ENCODE assay signal across 8 cellular contexts in the genomic region with DNA sequence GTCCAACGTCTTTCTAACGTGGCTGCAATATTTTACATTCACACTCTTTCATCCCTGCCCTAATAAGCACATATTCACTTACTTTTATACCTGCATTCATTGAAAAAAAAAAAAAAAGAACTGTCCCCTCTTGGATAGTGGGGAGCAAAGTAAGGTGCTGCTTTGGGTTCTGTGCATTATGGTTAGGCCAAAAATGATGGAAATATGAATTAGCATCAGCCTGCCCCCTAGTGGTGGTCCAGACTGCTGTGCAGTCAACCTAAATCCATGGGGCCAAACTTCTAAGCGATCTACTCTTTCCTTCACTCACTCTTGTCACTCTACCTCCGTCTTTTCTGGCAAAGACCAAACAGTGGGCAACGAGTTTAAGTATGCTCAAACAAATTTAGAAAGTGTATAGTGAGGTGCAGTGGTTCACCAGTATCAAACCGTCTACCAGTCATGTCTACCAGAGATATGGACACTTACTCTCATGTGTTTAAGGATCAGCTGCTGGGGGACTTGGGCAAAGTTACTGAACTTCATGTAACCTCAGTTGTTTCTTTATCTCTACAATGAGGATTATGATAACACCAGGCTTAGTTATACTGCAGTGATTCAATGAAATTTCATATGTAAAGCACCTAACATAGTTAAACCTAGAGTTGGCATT.
DNase-seq lines count a peak whose midpoint lies in the region; ATAC-seq and TF ChIP-seq lines count a peak whose summit lies in the region.

No MANE protein-coding gene starts in this region.

- intact Hi-C loops in heart left ventricle (cut with DNase I): loop anchor here in 6 of 10 donors (2.0 to 10.0 kb wide), 7 partner anchors 407 to 1575 kb away; no protein-coding TSS in a partner anchor

- ATAC-seq in GM21723 (IDR thresholded peaks at IDR 0.05; ENCODE audit: unreplicated experiment): peak; percentile 87
- peak in 1 of 4 donors; percentile 22 for ATAC-seq in heart left ventricle

- no peak for TF ChIP-seq POLR2A in heart left ventricle (IDR thresholded peaks at IDR 0.05)

- no peak overlapping the region for H3K4me3 ChIP-seq in WERI-Rb-1 (ENCODE audit: low read depth, low read length)
- H3K4me3 ChIP-seq in heart left ventricle: no peak overlapping the region

- H3K9me3 ChIP-seq in WERI-Rb-1 (ENCODE audit: severe bottlenecking) (no peaks in the 10 kb centered on the region), heart left ventricle (no peaks in the 10 kb centered on the region)

- H3K4me1 ChIP-seq in heart left ventricle: no peaks in the 10 kb centered on the region

- no peak overlapping the region for H3K27ac ChIP-seq in WERI-Rb-1
- no peak overlapping the region for H3K27ac ChIP-seq in heart left ventricle

- peak; percentile 80 for TF ChIP-seq CTCF in WERI-Rb-1 (IDR thresholded peaks at IDR 0.05; ENCODE audit: low read depth, low read length)
- TF ChIP-seq CTCF in heart left ventricle (IDR thresholded peaks at IDR 0.05): peak; percentile 52 to 77 (median 67)

- H3K27me3 ChIP-seq in WERI-Rb-1 (ENCODE audit: insufficient read depth, low read depth, severe bottlenecking) (peaks cover 3% of the 10 kb centered on the region), heart left ventricle (no peaks in the 10 kb centered on the region)

- H3K36me3 ChIP-seq in WERI-Rb-1 (no peaks in the 10 kb centered on the region), heart left ventricle (no peaks in the 10 kb centered on the region)

- WGBS in heart left ventricle, 4 donors: 52 to 63% (median 56%) methylated on average over 6 of the region's 6 CpGs

- peak; percentile 35 for DNase-seq in activated CD4-positive, CD25-positive, alpha-beta regulatory T cell treated with anti-CD3 and anti-CD28 coated beads, Interleukin-2, amount 50 U/mL, for 72 hours
- no peak for DNase-seq in activated CD4-positive, CD25-positive, alpha-beta regulatory T cell (lab: John Stamatoyannopoulos, UW)
- peak; percentile 20 for DNase-seq in HuH-7.5 (ENCODE audit: low spot score)
- peak; percentile 35 for DNase-seq in WERI-Rb-1
- peak in 3 of 5 donors; percentile 21 to 25 (median 23) for DNase-seq in heart left ventricle
- peak; percentile 8 for DNase-seq in stimulated activated CD4-positive, alpha-beta T cell treated with anti-CD3 and anti-CD28 coated beads, Interleukin-12 subunit alpha, Interleukin-12 subunit beta, amount 100 ng/mL, for 4 hours
- DNase-seq in effector CD4-positive, alpha-beta T cell: no peak

Comparison
In these comparisons a context has a peak if more than half of its experiments do, and no peak if none do; other contexts are left out.
1. DNase-seq: peak in activated CD4-positive, CD25-positive, alpha-beta regulatory T cell treated with anti-CD3 and anti-CD28 coated beads, Interleukin-2, amount 50 U/mL, for 72 hours (single experiment), HuH-7.5 (single experiment), WERI-Rb-1 (single experiment), heart left ventricle (3 of 5) and stimulated activated CD4-positive, alpha-beta T cell treated with anti-CD3 and anti-CD28 coated beads, Interleukin-12 subunit alpha, Interleukin-12 subunit beta, amount 100 ng/mL, for 4 hours (single experiment); none in activated CD4-positive, CD25-positive, alpha-beta regulatory T cell (0 of 4) and effector CD4-positive, alpha-beta T cell (single experiment).